21 cellular contexts compared by ENCODE assay signal in the genomic region with DNA sequence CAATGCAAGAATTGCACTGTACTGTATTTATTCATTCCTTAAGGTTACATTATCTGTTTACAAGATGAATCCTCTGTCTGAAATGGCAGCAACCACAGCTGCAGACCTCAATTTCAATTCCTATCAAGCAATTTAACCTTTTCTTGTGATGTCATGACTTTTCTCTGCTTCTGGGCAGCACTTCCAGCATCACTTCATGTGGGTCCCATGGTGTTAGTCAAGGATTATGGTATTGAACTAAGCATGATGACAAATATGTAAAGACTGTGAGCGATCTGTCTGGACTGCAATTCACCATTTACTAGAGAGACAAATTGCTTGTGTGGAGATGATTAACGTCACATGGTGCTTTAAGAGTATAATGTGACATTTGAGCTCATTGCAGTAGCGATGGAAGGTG.
"Had no signal": no experiment of that assay in that cellular context is flagged by ENCODE, and none has a peak within 500 bp of the region (broad histone marks: within the 10 kb centered on the region; RNA-seq: fewer than 3 reads in every experiment).

No MANE protein-coding gene starts in this region.

- H3K4me3 ChIP-seq: body of pancreas, esophagus squamous epithelium, hepatocyte, lung, tibial nerve, uterus had no signal

- DNase-seq: activated CD4-positive, alpha-beta memory T cell treated with anti-CD3 and anti-CD28 coated beads, Interleukin-2, amount 10 ng/mL, durations not matched to agents 7 days and 5 days; activated CD4-positive, alpha-beta T cell treated with anti-CD3 and anti-CD28 coated beads for 48 hours; activated CD4-positive, CD25-positive, alpha-beta regulatory T cell; activated CD8-positive, alpha-beta memory T cell treated with anti-CD3 and anti-CD28 coated beads, Interleukin-2, amount 10 ng/mL, durations not matched to agents 7 days and 5 days; activated naive CD4-positive, alpha-beta T cell; activated naive CD8-positive, alpha-beta T cell treated with anti-CD3 and anti-CD28 coated beads, Interleukin-2, amount 10 ng/mL, durations not matched to agents 7 days and 5 days; amygdala; body of pancreas; dermis blood vessel endothelial cell; effector memory CD4-positive, alpha-beta T cell; esophagus squamous epithelium; foreskin keratinocyte; islet precursor cell; natural killer cell; stimulated activated naive CD8-positive, alpha-beta T cell treated with anti-CD3 and anti-CD28 coated beads, Interleukin-15, Interleukin-2, amounts not matched to agents 100 U/mL and 50 U/mL, for 24 hours; T1000; uterus had no signal

- ATAC-seq: activated CD8-positive, alpha-beta memory T cell treated with anti-CD3 and anti-CD28 coated beads, Interleukin-2, amount 10 ng/mL, durations not matched to agents 7 days and 5 days; activated T-helper 17 cell treated with anti-CD3 and anti-CD28 coated beads, Interleukin-2, amount 50 U/mL, for 72 hours; body of pancreas; foreskin keratinocyte; natural killer cell; stimulated activated naive CD8-positive, alpha-beta T cell treated with anti-CD3 and anti-CD28 coated beads, Interleukin-15, Interleukin-2, amounts not matched to agents 100 U/mL and 50 U/mL, for 24 hours had no signal
